Comparison of ENCODE assay signal across 11 cellular contexts in the genomic region with DNA sequence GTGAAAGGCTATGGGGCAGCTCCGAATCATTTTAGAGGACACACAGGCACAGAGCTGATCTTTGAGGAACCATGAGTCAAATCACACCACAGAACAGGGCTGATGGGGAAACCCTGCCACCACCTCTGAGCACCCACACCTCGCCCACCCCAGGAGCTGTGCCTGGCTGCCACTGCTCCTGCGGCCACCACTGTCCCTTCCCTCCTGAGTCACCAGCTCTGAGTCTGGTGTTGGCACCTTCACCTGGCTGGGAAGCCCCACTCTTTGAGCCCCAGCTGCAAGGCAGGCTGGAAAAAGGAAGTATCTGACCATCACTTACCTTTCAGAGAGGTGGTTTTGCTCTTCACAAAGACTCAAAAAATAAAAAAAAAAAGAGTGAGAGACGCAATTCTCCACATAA.
DNase-seq lines count a peak whose midpoint lies in the region; ATAC-seq and TF ChIP-seq lines count a peak whose summit lies in the region.
"Had no signal": no experiment of that assay in that cellular context is flagged by ENCODE, and none has a peak within 500 bp of the region (broad histone marks: within the 10 kb centered on the region; RNA-seq: fewer than 3 reads in every experiment).

No MANE protein-coding gene starts in this region.

- TF ChIP-seq CTCF in type B pancreatic cell (conservative IDR thresholded peaks at IDR 0.05) (no peak), right lobe of liver (IDR thresholded peaks at IDR 0.05) (no peak)

- H3K27me3 Mint-ChIP-seq in activated naive CD4-positive, alpha-beta T cell treated with anti-CD3 and anti-CD28 coated beads for 36 hours (ENCODE audit: low read depth) = no peaks in the 10 kb centered on the region
- H3K27me3 Mint-ChIP-seq in activated naive CD4-positive, alpha-beta T cell treated with anti-CD3 and anti-CD28 coated beads, Interleukin-2, amount 10 ng/mL, durations not matched to agents 7 days and 5 days = peaks cover 14% of the 10 kb centered on the region
- no peaks in the 10 kb centered on the region for H3K27me3 Mint-ChIP-seq in stimulated activated naive CD8-positive, alpha-beta T cell treated with anti-CD3 and anti-CD28 coated beads, Interleukin-15, Interleukin-2, amounts not matched to agents 100 ng/mL and 50 ng/mL, for 24 hours
- H3K27me3 Mint-ChIP-seq in type B pancreatic cell = no peaks in the 10 kb centered on the region

- TF ChIP-seq POLR2A in right lobe of liver (IDR thresholded peaks at IDR 0.05) = no peak

- DNase-seq in activated naive CD4-positive, alpha-beta T cell treated with anti-CD3 and anti-CD28 coated beads for 36 hours = peak; percentile 33
- DNase-seq in activated naive CD4-positive, alpha-beta T cell treated with anti-CD3 and anti-CD28 coated beads, Interleukin-2, amount 10 ng/mL, durations not matched to agents 7 days and 5 days = no peak
- DNase-seq in MV-4-11 (lab: John Stamatoyannopoulos, UW) = peak; percentile 15
- DNase-seq in type B pancreatic cell (ENCODE audit: extremely low spot score, unreplicated experiment) = no peak
- DNase-seq in COR-L47 (lab: John Stamatoyannopoulos, UW) = no peak
- no peak for DNase-seq in right lobe of liver
- DNase-seq: CD8-positive, alpha-beta T cell; SHP77 treated with DMSO at 0.1 percent for 48 hours had no signal

- WGBS in right lobe of liver (ENCODE audit: insufficient coverage, low coverage, low lambda C conversion rate, missing lambda C conversion rate) = 53% methylated on average over 2 of the region's 4 CpGs

- H3K27ac ChIP-seq in right lobe of liver = no peak overlapping the region

- ATAC-seq in HG02610 (IDR thresholded peaks at IDR 0.05; ENCODE audit: unreplicated experiment) (peak; percentile 74), right lobe of liver (no peak)
- ATAC-seq: CD8-positive, alpha-beta T cell; right cardiac atrium had no signal

- CTCF ChIA-PET in activated naive CD4-positive, alpha-beta T cell treated with anti-CD3 and anti-CD28 coated beads for 36 hours (lab: Charles Lee) = interaction anchor here (0.5 to 1.2 kb wide), 2 partner anchors 19 to 202 kb away, joined by 3 to 5 read pairs; no protein-coding TSS in a partner anchor
- CTCF ChIA-PET in activated naive CD4-positive, alpha-beta T cell treated with anti-CD3 and anti-CD28 coated beads, Interleukin-2, amount 10 ng/mL, durations not matched to agents 7 days and 5 days (lab: Charles Lee) = interaction anchor here (1.6 kb wide), 1 partner anchor 203 kb away, joined by 4 read pairs; no protein-coding TSS in a partner anchor

- no peaks in the 10 kb centered on the region for H3K36me3 Mint-ChIP-seq in activated naive CD4-positive, alpha-beta T cell treated with anti-CD3 and anti-CD28 coated beads for 36 hours (ENCODE audit: low read depth)
- peaks cover 12% of the 10 kb centered on the region for H3K36me3 Mint-ChIP-seq in activated naive CD4-positive, alpha-beta T cell treated with anti-CD3 and anti-CD28 coated beads, Interleukin-2, amount 10 ng/mL, durations not matched to agents 7 days and 5 days
- no peaks in the 10 kb centered on the region for H3K36me3 Mint-ChIP-seq in stimulated activated naive CD8-positive, alpha-beta T cell treated with anti-CD3 and anti-CD28 coated beads, Interleukin-15, Interleukin-2, amounts not matched to agents 100 ng/mL and 50 ng/mL, for 24 hours (ENCODE audit: low read depth)
- no peaks in the 10 kb centered on the region for H3K36me3 Mint-ChIP-seq in type B pancreatic cell
- H3K36me3 Mint-ChIP-seq: CD8-positive, alpha-beta T cell had no signal

- peaks cover 31% of the 10 kb centered on the region for H3K4me1 Mint-ChIP-seq in activated naive CD4-positive, alpha-beta T cell treated with anti-CD3 and anti-CD28 coated beads for 36 hours (ENCODE audit: low read depth)
- H3K4me1 Mint-ChIP-seq in activated naive CD4-positive, alpha-beta T cell treated with anti-CD3 and anti-CD28 coated beads, Interleukin-2, amount 10 ng/mL, durations not matched to agents 7 days and 5 days = peaks cover 45% of the 10 kb centered on the region
- H3K4me1 Mint-ChIP-seq in stimulated activated naive CD8-positive, alpha-beta T cell treated with anti-CD3 and anti-CD28 coated beads, Interleukin-15, Interleukin-2, amounts not matched to agents 100 ng/mL and 50 ng/mL, for 24 hours (ENCODE audit: low read depth) = peaks cover 55% of the 10 kb centered on the region
- peaks cover 3% of the 10 kb centered on the region for H3K4me1 Mint-ChIP-seq in type B pancreatic cell (ENCODE audit: unreplicated experiment)

- no peaks in the 10 kb centered on the region for H3K9me3 ChIP-seq in right lobe of liver

- H3K27me3 ChIP-seq in right lobe of liver = no peaks in the 10 kb centered on the region

- H3K36me3 ChIP-seq in right lobe of liver = no peaks in the 10 kb centered on the region

- no peak overlapping the region for H3K27ac Mint-ChIP-seq in activated naive CD4-positive, alpha-beta T cell treated with anti-CD3 and anti-CD28 coated beads for 36 hours
- H3K27ac Mint-ChIP-seq in activated naive CD4-positive, alpha-beta T cell treated with anti-CD3 and anti-CD28 coated beads, Interleukin-2, amount 10 ng/mL, durations not matched to agents 7 days and 5 days = no peak overlapping the region
- H3K27ac Mint-ChIP-seq in stimulated activated naive CD8-positive, alpha-beta T cell treated with anti-CD3 and anti-CD28 coated beads, Interleukin-15, Interleukin-2, amounts not matched to agents 100 ng/mL and 50 ng/mL, for 24 hours = peak overlapping the region; percentile 78
- H3K27ac Mint-ChIP-seq in type B pancreatic cell = no peak overlapping the region
- H3K27ac Mint-ChIP-seq: CD8-positive, alpha-beta T cell had no signal

- no peaks in the 10 kb centered on the region for H3K9me3 Mint-ChIP-seq in activated naive CD4-positive, alpha-beta T cell treated with anti-CD3 and anti-CD28 coated beads for 36 hours
- peaks cover 11% of the 10 kb centered on the region for H3K9me3 Mint-ChIP-seq in activated naive CD4-positive, alpha-beta T cell treated with anti-CD3 and anti-CD28 coated beads, Interleukin-2, amount 10 ng/mL, durations not matched to agents 7 days and 5 days
- no peaks in the 10 kb centered on the region for H3K9me3 Mint-ChIP-seq in stimulated activated naive CD8-positive, alpha-beta T cell treated with anti-CD3 and anti-CD28 coated beads, Interleukin-15, Interleukin-2, amounts not matched to agents 100 ng/mL and 50 ng/mL, for 24 hours
- H3K9me3 Mint-ChIP-seq in type B pancreatic cell = peaks cover 22% of the 10 kb centered on the region
- H3K9me3 Mint-ChIP-seq: CD8-positive, alpha-beta T cell had no signal

- intact Hi-C loops in activated naive CD4-positive, alpha-beta T cell treated with anti-CD3 and anti-CD28 coated beads for 36 hours (cut with micrococcal nuclease) = no loop called here
- intact Hi-C loops in right lobe of liver (cut with DNase I) = no loop called here

- H3K4me3 ChIP-seq in right lobe of liver = no peak overlapping the region

- H3K4me1 ChIP-seq in right lobe of liver = no peaks in the 10 kb centered on the region

- H3K4me3 Mint-ChIP-seq in activated naive CD4-positive, alpha-beta T cell treated with anti-CD3 and anti-CD28 coated beads for 36 hours = no peak overlapping the region
- no peak overlapping the region for H3K4me3 Mint-ChIP-seq in activated naive CD4-positive, alpha-beta T cell treated with anti-CD3 and anti-CD28 coated beads, Interleukin-2, amount 10 ng/mL, durations not matched to agents 7 days and 5 days
- peak overlapping the region; percentile 20 for H3K4me3 Mint-ChIP-seq in stimulated activated naive CD8-positive, alpha-beta T cell treated with anti-CD3 and anti-CD28 coated beads, Interleukin-15, Interleukin-2, amounts not matched to agents 100 ng/mL and 50 ng/mL, for 24 hours
- no peak overlapping the region for H3K4me3 Mint-ChIP-seq in type B pancreatic cell
- H3K4me3 Mint-ChIP-seq: CD8-positive, alpha-beta T cell had no signal

Comparison
In these comparisons a context has a peak if more than half of its experiments do, and no peak if none do; other contexts are left out.
1. DNase-seq: peak in activated naive CD4-positive, alpha-beta T cell treated with anti-CD3 and anti-CD28 coated beads for 36 hours (single experiment) and MV-4-11 (single experiment); none in activated naive CD4-positive, alpha-beta T cell treated with anti-CD3 and anti-CD28 coated beads, Interleukin-2, amount 10 ng/mL, durations not matched to agents 7 days and 5 days (single experiment), type B pancreatic cell (single experiment), COR-L47 (single experiment) and right lobe of liver (0 of 3).